Comparison of ENCODE assay signal across 8 cellular contexts in genomic region chr9:126517751-126518261, GRCh38.
DNase-seq lines count a peak whose midpoint lies in the region; ATAC-seq and TF ChIP-seq lines count a peak whose summit lies in the region.

No MANE protein-coding gene starts in this region.

- H3K4me1 ChIP-seq in effector memory CD4-positive, alpha-beta T cell (ENCODE audit: control insufficient read depth, insufficient read depth, low read length, poor library complexity, severe bottlenecking): peaks cover 23% of the 10 kb centered on the region
- H3K4me1 ChIP-seq in psoas muscle: peaks cover 10% of the 10 kb centered on the region

- TF ChIP-seq CTCF in psoas muscle (IDR thresholded peaks at IDR 0.05): no peak

- no peak for ATAC-seq in psoas muscle
- no peak for ATAC-seq in HG03342 (IDR thresholded peaks at IDR 0.05; ENCODE audit: unreplicated experiment)

- H3K36me3 ChIP-seq in MG63 (no peaks in the 10 kb centered on the region), psoas muscle (ENCODE audit: insufficient read depth in 1 of 2, low read depth in 1 of 2) (no peaks in the 10 kb centered on the region)
- no peaks in the 10 kb centered on the region for H3K36me3 ChIP-seq in effector memory CD4-positive, alpha-beta T cell (ENCODE audit: control insufficient read depth, insufficient read depth, low read length)

- WGBS in psoas muscle, 3 donors: 44 to 49% (median 45%) methylated on average over 9 of the region's 9 CpGs

- H3K27ac ChIP-seq in effector memory CD4-positive, alpha-beta T cell (ENCODE audit: insufficient read depth, low read length, poor library complexity, severe bottlenecking): peak overlapping the region; percentile 34
- no peak overlapping the region for H3K27ac ChIP-seq in psoas muscle

- intact Hi-C loops in psoas muscle (cut with DNase I): no loop called here

- H3K27me3 ChIP-seq in MG63 (no peaks in the 10 kb centered on the region), psoas muscle (ENCODE audit: insufficient read depth in 3 of 3, low read length in 2 of 3) (peaks cover 0 to 79% (median 25%) of the 10 kb centered on the region in 3 donors)
- H3K27me3 ChIP-seq in effector memory CD4-positive, alpha-beta T cell (replicated peaks; ENCODE audit: control insufficient read depth, insufficient read depth, low read length, poor library complexity, severe bottlenecking): peaks cover 12% of the 10 kb centered on the region

- H3K4me3 ChIP-seq in MG63 (peak overlapping the region; percentile 39), psoas muscle (peak overlapping the region; percentile 42)
- peak overlapping the region; percentile 57 for H3K4me3 ChIP-seq in effector memory CD4-positive, alpha-beta T cell (ENCODE audit: insufficient read depth, low read depth, low read length, poor library complexity, severe bottlenecking)

- H3K9me3 ChIP-seq in MG63 (no peaks in the 10 kb centered on the region), psoas muscle (no peaks in the 10 kb centered on the region)
- H3K9me3 ChIP-seq in effector memory CD4-positive, alpha-beta T cell (ENCODE audit: control insufficient read depth, low read length): no peaks in the 10 kb centered on the region

- DNase-seq in NCI-H1092 treated with DMSO at 0.1 percent for 48 hours (lab: John Stamatoyannopoulos, UW): peak; percentile 31
- no peak for DNase-seq in NCI-H1092 (lab: John Stamatoyannopoulos, UW)
- no peak for DNase-seq in MG63
- no peak for DNase-seq in effector memory CD4-positive, alpha-beta T cell
- DNase-seq in psoas muscle: no peak
- no peak for DNase-seq in middle frontal gyrus (ENCODE audit: extremely low spot score, low spot score)
- no peak for DNase-seq in amygdala (lab: John Stamatoyannopoulos, UW)
